Comparison of ENCODE assay signal across 10 cellular contexts in genomic region chr17:45942284-45942683, GRCh38. TPM values are rescaled to one million over a fixed set of nuclear protein-coding genes. Genes with fewer than 3 reads are reported as not detected.
DNase-seq lines count a peak whose midpoint lies in the region; ATAC-seq and TF ChIP-seq lines count a peak whose summit lies in the region.
"Had no signal": no experiment of that assay in that cellular context is flagged by ENCODE, and none has a peak within 500 bp of the region (broad histone marks: within the 10 kb centered on the region; RNA-seq: fewer than 3 reads in every experiment).

No MANE protein-coding gene starts in this region.

- ATAC-seq in GM21737 (IDR thresholded peaks at IDR 0.05; ENCODE audit: unreplicated experiment) (no peak), HG02870 (IDR thresholded peaks at IDR 0.05; ENCODE audit: unreplicated experiment) (no peak), HG03097 (IDR thresholded peaks at IDR 0.05; ENCODE audit: low FRiP score, unreplicated experiment) (no peak)

- TF ChIP-seq CTCF in spleen (IDR thresholded peaks at IDR 0.05 in 8 of 11, conservative IDR thresholded peaks at IDR 0.05 in 3 of 11) = no peak

- intact Hi-C loops in spleen (cut with DNase I; ENCODE audit: low total_unique reads) = no loop called here

- 54 to 68% (median 66%) methylated on average over 11 of the region's 11 CpGs for WGBS in spleen, 5 donors

- peaks cover 0 to 22% (median 0%) of the 10 kb centered on the region in 7 donors for H3K27me3 ChIP-seq in spleen (replicated peaks in 1 of 7)

- no peak for TF ChIP-seq POLR2A in spleen (IDR thresholded peaks at IDR 0.05)

- H3K9me3 ChIP-seq in spleen = no peaks in the 10 kb centered on the region

- H3K27ac ChIP-seq in spleen = no peak overlapping the region

- H3K4me1 ChIP-seq in spleen = no peaks in the 10 kb centered on the region

- no peaks in the 10 kb centered on the region for H3K36me3 ChIP-seq in spleen

- no peak overlapping the region for H3K4me3 ChIP-seq in spleen

- DNase-seq in C1 segment of cervical spinal cord (lab: John Stamatoyannopoulos, UW) (peak; percentile 77 to 100 (median 97)), NCI-H2196 treated with DMSO at 0.1 percent for 48 hours (lab: John Stamatoyannopoulos, UW; ENCODE audit: unreplicated experiment) (peak; percentile 90), fibroblast of peridontal ligament (ENCODE audit: extremely low read depth) (peak; percentile 17), nucleus accumbens (lab: John Stamatoyannopoulos, UW) (peak; percentile 54 to 99 (median 97)), spleen (no peak)
- DNase-seq: NCI-H1930 had no signal

RNA-seq across cellular contexts. Expression of gene MAPT, which starts 47.9 kb away (rescaled TPM):
- 1 to 10 TPM in 3 of 7 donors, under 1 TPM in 4; 0.32 to 1.6 (median 0.68) TPM for total RNA-seq in spleen
- polyA plus RNA-seq in spleen = under 1 TPM; 0.15 to 0.32 (median 0.20) TPM

RNA-seq across cellular contexts. Expression of gene STH, which starts 56.8 kb away (rescaled TPM):
- total RNA-seq in spleen = not detected
- not detected for polyA plus RNA-seq in spleen
- total RNA-seq: kidney epithelial cell had no signal
